ENCODE assay signal across 1 cellular context in genomic region chr3:87993566-87993965, GRCh38.
TF ChIP-seq lines count a peak whose summit lies in the region.

No MANE protein-coding gene starts in this region.

TF ChIP-seq in HepG2, 621 proteins besides CTCF, POLR2A, EP300 and RAD21 (continued from another document):
- TF ChIP-seq ZNF639 (CRISPR knock-in tag; conservative IDR thresholded peaks at IDR 0.05), result no peak
